ENCODE assay signal across 25 cellular contexts in genomic region chr5:148509893-148510292, GRCh38.
"Had no signal": no experiment of that assay in that cellular context is flagged by ENCODE, and none has a peak within 500 bp of the region (broad histone marks: within the 10 kb centered on the region; RNA-seq: fewer than 3 reads in every experiment).

No MANE protein-coding gene starts in this region.

- H3K27me3 Mint-ChIP-seq: T-cell had no signal

- H3K27ac ChIP-seq: HL-60, PC-9, Peyer's patch, SJSA1, SK-N-MC had no signal

- DNase-seq: Karpas-422, KG1, MG63, NCI-H1092 treated with DMSO at 0.1 percent for 48 hours, NCI-H1436, NCI-H187, NCI-H2029, NCI-H2081 treated with DMSO at 0.1 percent for 48 hours, NCI-H2171, NCI-H226, NCI-H446, NCI-H510A, NCI-H524 treated with DMSO at 0.1 percent for 48 hours, NCI-H69, NCI-H774, PC-9, Peyer's patch, Right ventricle myocardium superior, SIG-M5, SW 1271, T-cell had no signal

- H3K4me1 Mint-ChIP-seq: T-cell had no signal

- H3K9me3 Mint-ChIP-seq: T-helper 1 cell treated with Interleukin-12 subunit alpha and Interleukin-12 subunit beta and Interleukin-4 antibody, amounts not matched to agents 30 μg/mL and 1 μg/mL, for 36 hours had no signal

- ATAC-seq: T-cell had no signal

- H3K9me3 ChIP-seq: Peyer's patch, SJSA1 had no signal

- H3K27ac Mint-ChIP-seq: T-cell; T-helper 1 cell treated with Interleukin-12 subunit alpha and Interleukin-12 subunit beta and Interleukin-4 antibody, amounts not matched to agents 30 μg/mL and 1 μg/mL, for 36 hours had no signal

- H3K4me2 ChIP-seq: PC-9 had no signal

- H3K4me3 Mint-ChIP-seq: T-cell; T-helper 1 cell treated with Interleukin-12 subunit alpha and Interleukin-12 subunit beta and Interleukin-4 antibody, amounts not matched to agents 30 μg/mL and 1 μg/mL, for 36 hours had no signal

- H3K36me3 ChIP-seq: MG63, Peyer's patch, SJSA1 had no signal

- H3K36me3 Mint-ChIP-seq: T-cell had no signal

- H2AFZ ChIP-seq: PC-9 had no signal

- H3K27me3 ChIP-seq: Peyer's patch, SJSA1 had no signal

- H3K4me3 ChIP-seq: MG63, PC-9, Peyer's patch, SJSA1, SK-N-MC had no signal

- H3K4me1 ChIP-seq: Peyer's patch, SJSA1 had no signal
